17 cellular contexts compared by ENCODE assay signal in the genomic region with DNA sequence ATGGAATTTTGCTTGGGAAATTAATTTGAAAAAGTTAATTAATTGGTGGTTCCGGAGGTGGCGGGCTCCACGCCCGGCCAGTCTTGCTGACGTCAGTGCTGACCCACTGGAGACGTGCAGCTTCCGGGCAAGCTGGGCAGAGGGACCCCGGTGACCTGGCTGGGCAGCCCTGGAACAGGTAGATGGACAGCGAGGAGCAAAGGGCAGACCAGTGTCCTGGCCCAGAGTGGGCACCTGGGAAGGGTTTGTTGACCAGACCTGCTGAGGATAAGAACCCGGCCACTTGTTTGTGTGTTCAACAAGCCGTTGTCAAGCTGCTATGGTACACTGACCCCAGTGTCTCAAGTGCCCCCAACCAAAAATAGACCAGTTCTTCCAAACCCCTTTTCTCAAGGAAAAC. TPM values are rescaled to one million over a fixed set of nuclear protein-coding genes. Genes with fewer than 3 reads are reported as not detected.
DNase-seq lines count a peak whose midpoint lies in the region; ATAC-seq, FAIRE-seq and TF ChIP-seq lines count a peak whose summit lies in the region.
"Had no signal": no experiment of that assay in that cellular context is flagged by ENCODE, and none has a peak within 500 bp of the region (broad histone marks: within the 10 kb centered on the region; RNA-seq: fewer than 3 reads in every experiment).

No MANE protein-coding gene starts in this region.

- H3K79me2 ChIP-seq in ACC112 (ENCODE audit: control insufficient read depth, insufficient read depth, low read length, unreplicated experiment) (peaks cover 94% of the 10 kb centered on the region), OCI-LY3 (ENCODE audit: low read length) (peaks cover 99% of the 10 kb centered on the region)

- intact Hi-C loops in kidney (cut with DNase I) (no loop called here), Caco-2 (cut with micrococcal nuclease; ENCODE audit: unreplicated experiment) (no loop called here), posterior vena cava (cut with DNase I) (no loop called here)

- POLR2A ChIA-PET in Caco-2 (lab: Charles Lee) = no interaction called here

- no peak for FAIRE-seq in kidney (lab: Jason Lieb, UNC)
- FAIRE-seq: RCC 7860 had no signal

- H3K9ac ChIP-seq in OCI-LY3 (ENCODE audit: low read length) = peak overlapping the region; percentile 78; the same call in 1 of the 2 replicates
- peak overlapping the region; percentile 49 to 59 for H3K9ac ChIP-seq in kidney (ENCODE audit: low read length in 2 of 2)
- peak overlapping the region; percentile 14 for H3K9ac ChIP-seq in skeletal muscle satellite cell (ENCODE audit: low read depth, low read length)

- H3K4me1 ChIP-seq in ACC112 (ENCODE audit: control insufficient read depth, insufficient read depth, low read length, unreplicated experiment) (peaks cover 69% of the 10 kb centered on the region), OCI-LY3 (ENCODE audit: low read length) (peaks cover 97% of the 10 kb centered on the region), kidney (ENCODE audit: control insufficient read depth in 1 of 2, insufficient read depth in 1 of 2, low read depth in 1 of 2, low read length in 2 of 2) (peaks cover 83 to 87% of the 10 kb centered on the region in 2 donors), skeletal muscle satellite cell (ENCODE audit: control insufficient read depth, insufficient read depth, low read length) (peaks cover 99% of the 10 kb centered on the region), Caco-2 (peaks cover 3% of the 10 kb centered on the region; the same call in 1 of the 2 replicates)

- H3K27me3 ChIP-seq in ACC112 (ENCODE audit: insufficient read depth, low read length) (no peaks in the 10 kb centered on the region), OCI-LY3 (ENCODE audit: low read depth, low read length) (no peaks in the 10 kb centered on the region), skeletal muscle satellite cell (ENCODE audit: control insufficient read depth, insufficient read depth, low read length) (no peaks in the 10 kb centered on the region), Caco-2 (replicated peaks; ENCODE audit: control insufficient read depth, insufficient read depth, low read length) (no peaks in the 10 kb centered on the region)

- H3K4me3 ChIP-seq in ACC112 (ENCODE audit: low read depth, low read length) (no peak overlapping the region), OCI-LY3 (ENCODE audit: low read length) (no peak overlapping the region), kidney (ENCODE audit: low read length in 2 of 2) (no peak overlapping the region), skeletal muscle satellite cell (ENCODE audit: low read length) (no peak overlapping the region), Caco-2 (ENCODE audit: low read depth, low read length) (no peak overlapping the region)

- H3K9me3 ChIP-seq in OCI-LY3 (ENCODE audit: insufficient read depth, low read length) (peaks cover 2% of the 10 kb centered on the region; the same call in 1 of the 2 replicates), kidney (ENCODE audit: control insufficient read depth in 1 of 2, low read length in 2 of 2) (no peaks in the 10 kb centered on the region), skeletal muscle satellite cell (replicated peaks; ENCODE audit: low read length) (no peaks in the 10 kb centered on the region), Caco-2 (no peaks in the 10 kb centered on the region)

- H3K4me2 ChIP-seq in OCI-LY3 (ENCODE audit: low read length) (peak overlapping the region; percentile 95; the same call in 1 of the 2 replicates), skeletal muscle satellite cell (ENCODE audit: low read length) (peak overlapping the region; percentile 89)

- no peak overlapping the region for H2AFZ ChIP-seq in ACC112 (ENCODE audit: low read length, unreplicated experiment)
- H2AFZ ChIP-seq in OCI-LY3 (ENCODE audit: low read depth, low read length) = no peak overlapping the region

- DNase-seq in kidney (peak; percentile 78), Caco-2 (no peak), posterior vena cava (ENCODE audit: low spot score) (no peak), CD1c-positive myeloid dendritic cell (ENCODE audit: extremely low spot score) (no peak)
- DNase-seq: activated T-cell treated with anti-CD3 and anti-CD28 coated beads, Interleukin-2, amount 50 U/mL, for 72 hours; DMS153; H9; Kasumi-1; NCI-H1694 treated with DMSO at 0.1 percent for 48 hours; NCI-H510A treated with DMSO at 0.1 percent for 48 hours; T-helper 2 cell had no signal

- peaks cover 19% of the 10 kb centered on the region for H3K36me3 Mint-ChIP-seq in Caco-2 (ENCODE audit: insufficient read depth, unreplicated experiment)

- H3K27ac Mint-ChIP-seq in Caco-2 (ENCODE audit: unreplicated experiment) = no peak overlapping the region
- H3K27ac Mint-ChIP-seq: activated T-cell treated with anti-CD3 and anti-CD28 coated beads, Interleukin-2, amount 50 U/mL, for 72 hours had no signal

- ATAC-seq in GM21737 (IDR thresholded peaks at IDR 0.05; ENCODE audit: unreplicated experiment) = no peak
- ATAC-seq: activated T-cell treated with anti-CD3 and anti-CD28 coated beads, Interleukin-2, amount 50 U/mL, for 72 hours; sciatic nerve had no signal

- TF ChIP-seq CTCF in OCI-LY3 (IDR thresholded peaks at IDR 0.05; ENCODE audit: low read depth, low read length) = no peak
- no peak for TF ChIP-seq CTCF in kidney (IDR thresholded peaks at IDR 0.05; ENCODE audit: borderline replicate concordance, extremely low read depth, insufficient read depth)
- TF ChIP-seq CTCF in Caco-2 (IDR thresholded peaks at IDR 0.05; ENCODE audit: insufficient read depth in 1 of 2, low read depth in 1 of 2, low read length in 1 of 2, severe bottlenecking in 1 of 2, unreplicated experiment in 1 of 2) = no peak

- no peak overlapping the region for H3K4me3 Mint-ChIP-seq in Caco-2 (ENCODE audit: unreplicated experiment)
- H3K4me3 Mint-ChIP-seq: activated T-cell treated with anti-CD3 and anti-CD28 coated beads, Interleukin-2, amount 50 U/mL, for 72 hours; H9 had no signal

- H3K36me3 ChIP-seq in ACC112 (ENCODE audit: insufficient read depth, low read length) = no peaks in the 10 kb centered on the region
- no peaks in the 10 kb centered on the region for H3K36me3 ChIP-seq in OCI-LY3 (replicated peaks; ENCODE audit: low read depth, low read length)
- peaks cover 0 to 9% of the 10 kb centered on the region in 2 donors for H3K36me3 ChIP-seq in kidney (ENCODE audit: control insufficient read depth in 1 of 2, insufficient read depth in 2 of 2, low read length in 2 of 2)
- H3K36me3 ChIP-seq in skeletal muscle satellite cell (ENCODE audit: insufficient read depth, low read length) = peaks cover 27% of the 10 kb centered on the region
- peaks cover 8% of the 10 kb centered on the region for H3K36me3 ChIP-seq in Caco-2 (ENCODE audit: control insufficient read depth, insufficient read depth, low read length)

- peaks cover 47% of the 10 kb centered on the region for H4K20me1 ChIP-seq in OCI-LY3 (ENCODE audit: insufficient read depth, low read length)

- H3K27me3 Mint-ChIP-seq in Caco-2 (ENCODE audit: insufficient read depth, unreplicated experiment) = no peaks in the 10 kb centered on the region

- 0 out of 2 replicates have a peak overlapping the region, but pooled peaks have one; percentile 21 for H3K27ac ChIP-seq in ACC112 (ENCODE audit: low read depth, low read length)
- peak overlapping the region; percentile 91 for H3K27ac ChIP-seq in OCI-LY3 (ENCODE audit: low read length)
- peak overlapping the region; percentile 77 to 93 for H3K27ac ChIP-seq in kidney (ENCODE audit: low read depth in 2 of 2, low read length in 2 of 2)

- no TSS peak for BruUV-seq in Caco-2 (replicated peaks; lab: Mats Ljungman, UMichigan)

- no peaks in the 10 kb centered on the region for H3K4me1 Mint-ChIP-seq in Caco-2 (ENCODE audit: low read depth, unreplicated experiment)

- CTCF ChIA-PET in Caco-2 (lab: Charles Lee) = no interaction called here

- no peaks in the 10 kb centered on the region for H3K9me3 Mint-ChIP-seq in Caco-2 (ENCODE audit: unreplicated experiment)
- H3K9me3 Mint-ChIP-seq: activated T-cell treated with anti-CD3 and anti-CD28 coated beads, Interleukin-2, amount 50 U/mL, for 72 hours; H9 had no signal

RNA-seq across cellular contexts. Expression of gene CXXC5, which starts 17.5 kb away (rescaled TPM):
- total RNA-seq in kidney = 122 TPM
- polyA plus RNA-seq in kidney (ENCODE audit: insufficient read depth, low read depth, low replicate concordance) = 116 TPM
- total RNA-seq in skeletal muscle satellite cell (2012; rRNA removed) = 101 and 157 TPM in 2 replicates
- total RNA-seq in Caco-2 (2022) = 79.5 and 92.3 TPM in 2 replicates
- total RNA-seq in posterior vena cava = 10 to 100 TPM; 48.9 to 49.1 TPM

Comparison
In these comparisons a context has a peak if more than half of its experiments do, and no peak if none do; other contexts are left out.
1. H3K27ac ChIP-seq: peak in every context shown above with its lines; median percentile 91 in OCI-LY3; 85 in kidney; 21 in ACC112.
2. H3K9ac ChIP-seq: peak in every context shown above with its lines; median percentile 78 in OCI-LY3; 54 in kidney; 14 in skeletal muscle satellite cell.